16 cellular contexts compared by ENCODE assay signal in the genomic region with DNA sequence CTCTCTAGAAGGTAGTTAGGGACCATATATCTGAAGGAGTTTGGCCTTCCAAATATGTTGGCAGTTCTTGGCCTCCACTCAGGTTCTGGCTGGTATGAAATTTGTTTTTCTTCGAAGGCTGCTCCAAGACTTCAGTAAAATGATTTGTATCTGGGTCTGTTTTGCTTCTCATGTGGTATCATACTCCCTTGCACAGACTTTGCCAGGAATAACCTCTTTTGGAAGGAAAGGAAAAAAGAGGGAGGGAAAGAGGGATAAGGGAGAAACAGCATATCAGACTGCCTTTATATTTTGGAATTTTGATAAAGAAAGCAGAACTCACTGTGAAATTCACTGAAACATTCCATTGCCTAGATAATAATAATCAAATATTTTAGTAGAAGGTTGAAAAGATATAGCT.
"Had no signal": no experiment of that assay in that cellular context is flagged by ENCODE, and none has a peak within 500 bp of the region (broad histone marks: within the 10 kb centered on the region; RNA-seq: fewer than 3 reads in every experiment).

No MANE protein-coding gene starts in this region.

- H3K4me1 ChIP-seq: esophagus muscularis mucosa, gastroesophageal sphincter, heart right ventricle, left lung, lower lobe of right lung had no signal

- H3K27ac ChIP-seq: coronary artery, dorsolateral prefrontal cortex, esophagus muscularis mucosa, foreskin keratinocyte, gastroesophageal sphincter, heart right ventricle, left lung, lower lobe of right lung had no signal

- H3K4me3 ChIP-seq: coronary artery, dorsolateral prefrontal cortex, esophagus muscularis mucosa, gastroesophageal sphincter, heart right ventricle, left lung, lower lobe of right lung, mucosa of descending colon had no signal

- H3K9me3 ChIP-seq: esophagus muscularis mucosa, lower lobe of right lung had no signal

- DNase-seq: dermis blood vessel endothelial cell; dorsolateral prefrontal cortex; effector CD4-positive, alpha-beta T cell; effector memory CD4-positive, alpha-beta T cell; foreskin keratinocyte; heart right ventricle; hippocampal formation; left cardiac atrium; left lung; left ventricle myocardium superior; lower lobe of right lung; mesenchymal stem cell; mucosa of descending colon had no signal

- H3K27me3 ChIP-seq: dorsolateral prefrontal cortex, esophagus muscularis mucosa, gastroesophageal sphincter, heart right ventricle, left lung had no signal

- ATAC-seq: foreskin keratinocyte, gastroesophageal sphincter, heart right ventricle, left lung, left ventricle myocardium superior, lower lobe of right lung, mucosa of descending colon had no signal

- H3K36me3 ChIP-seq: esophagus muscularis mucosa, gastroesophageal sphincter, heart right ventricle, left lung, lower lobe of right lung had no signal
